ENCODE assay signal across 8 cellular contexts in genomic region chr7:37354661-37355131, GRCh38.
DNase-seq lines count a peak whose midpoint lies in the region; ATAC-seq and TF ChIP-seq lines count a peak whose summit lies in the region.

No MANE protein-coding gene starts in this region.

- TF ChIP-seq EP300 in transverse colon (IDR thresholded peaks at IDR 0.05; ENCODE audit: low read depth): no peak

- H3K9me3 ChIP-seq in CD4-positive, CD25-positive, alpha-beta regulatory T cell (ENCODE audit: control insufficient read depth in 2 of 2, low read length in 2 of 2): no peaks in the 10 kb centered on the region
- no peaks in the 10 kb centered on the region for H3K9me3 ChIP-seq in transverse colon

- no peaks in the 10 kb centered on the region for H3K36me3 ChIP-seq in CD4-positive, CD25-positive, alpha-beta regulatory T cell (ENCODE audit: control insufficient read depth, insufficient read depth, low read length)
- H3K36me3 ChIP-seq in transverse colon: no peaks in the 10 kb centered on the region

- TF ChIP-seq POLR2A in transverse colon (IDR thresholded peaks at IDR 0.05): no peak

- TF ChIP-seq CTCF in endothelial cell (IDR thresholded peaks at IDR 0.05; ENCODE audit: unreplicated experiment) (no peak), transverse colon (IDR thresholded peaks at IDR 0.05) (no peak)

- in situ Hi-C loops in transverse colon (cut with MboI; ENCODE audit: low pct_ligation_motif_present in 1 of 4, low pct_unique_long_range_greater_than_20kb in 1 of 4, low sequenced_read_pairs in 3 of 4): no loop called here

- 50 to 52% methylated on average over 4 to 11 of the region's 11 CpGs for WGBS in transverse colon (ENCODE audit: low coverage in 1 of 2), 2 donors

- peak in 1 of 3 donors; percentile 35 for DNase-seq in CD4-positive, CD25-positive, alpha-beta regulatory T cell
- DNase-seq in activated CD4-positive, alpha-beta T cell treated with anti-CD3 and anti-CD28 coated beads for 48 hours: peak; percentile 80
- DNase-seq in endothelial cell (ENCODE audit: low spot score) (peak; percentile 43), transverse colon (peak; percentile 35), NK-92 (lab: John Stamatoyannopoulos, UW; ENCODE audit: unreplicated experiment) (no peak), foreskin melanocyte (no peak)
- DNase-seq in naive thymus-derived CD8-positive, alpha-beta T cell: no peak

- intact Hi-C loops in transverse colon (cut with DNase I; ENCODE audit: low total_unique reads): no loop called here

- no peaks in the 10 kb centered on the region for H3K27me3 Mint-ChIP-seq in CD4-positive, CD25-positive, alpha-beta regulatory T cell
- H3K27me3 Mint-ChIP-seq in endothelial cell (ENCODE audit: unreplicated experiment): peaks cover 3% of the 10 kb centered on the region
- no peaks in the 10 kb centered on the region for H3K27me3 Mint-ChIP-seq in naive thymus-derived CD8-positive, alpha-beta T cell

- no peaks in the 10 kb centered on the region for H3K27me3 ChIP-seq in CD4-positive, CD25-positive, alpha-beta regulatory T cell (ENCODE audit: control insufficient read depth, insufficient read depth, low read length)
- H3K27me3 ChIP-seq in transverse colon: no peaks in the 10 kb centered on the region

- H3K4me3 ChIP-seq in CD4-positive, CD25-positive, alpha-beta regulatory T cell (ENCODE audit: low read depth, low read length): peak overlapping the region; percentile 94
- H3K4me3 ChIP-seq in transverse colon: no peak overlapping the region

- peak overlapping the region; percentile 55 to 79 (median 73) for H3K4me3 Mint-ChIP-seq in CD4-positive, CD25-positive, alpha-beta regulatory T cell
- no peak overlapping the region for H3K4me3 Mint-ChIP-seq in endothelial cell (ENCODE audit: unreplicated experiment)
- peak overlapping the region; percentile 32 to 98 (median 71) for H3K4me3 Mint-ChIP-seq in naive thymus-derived CD8-positive, alpha-beta T cell

- H3K27ac ChIP-seq in CD4-positive, CD25-positive, alpha-beta regulatory T cell (ENCODE audit: insufficient read depth, low read length, poor library complexity, severe bottlenecking): no peak overlapping the region
- H3K27ac ChIP-seq in transverse colon: peak overlapping the region; percentile 51 to 70 (median 67)

- POLR2A ChIA-PET in naive thymus-derived CD8-positive, alpha-beta T cell (lab: Charles Lee): interaction anchor here (1.5 to 4.6 kb wide), 4 partner anchors 68 to 93 kb away, joined by 4 to 50 read pairs (median 6); partner anchors contain the start of gene ELMO1

- no peaks in the 10 kb centered on the region for H3K36me3 Mint-ChIP-seq in CD4-positive, CD25-positive, alpha-beta regulatory T cell
- peaks cover 15% of the 10 kb centered on the region for H3K36me3 Mint-ChIP-seq in endothelial cell (ENCODE audit: low read depth, unreplicated experiment)
- no peaks in the 10 kb centered on the region for H3K36me3 Mint-ChIP-seq in naive thymus-derived CD8-positive, alpha-beta T cell

- H3K9me3 Mint-ChIP-seq in CD4-positive, CD25-positive, alpha-beta regulatory T cell: peaks cover 0 to 2% (median 0%) of the 10 kb centered on the region in 7 donors
- H3K9me3 Mint-ChIP-seq in endothelial cell (ENCODE audit: unreplicated experiment): no peaks in the 10 kb centered on the region
- H3K9me3 Mint-ChIP-seq in naive thymus-derived CD8-positive, alpha-beta T cell: no peaks in the 10 kb centered on the region

- peaks cover 5 to 84% (median 48%) of the 10 kb centered on the region in 4 donors for H3K4me1 Mint-ChIP-seq in CD4-positive, CD25-positive, alpha-beta regulatory T cell
- peaks cover 84% of the 10 kb centered on the region for H3K4me1 Mint-ChIP-seq in endothelial cell (ENCODE audit: unreplicated experiment)
- H3K4me1 Mint-ChIP-seq in naive thymus-derived CD8-positive, alpha-beta T cell: peaks cover 32 to 85% (median 67%) of the 10 kb centered on the region in 4 donors

- H3K4me1 ChIP-seq in CD4-positive, CD25-positive, alpha-beta regulatory T cell (ENCODE audit: control insufficient read depth, insufficient read depth, low read length, poor library complexity, severe bottlenecking): peaks cover 22% of the 10 kb centered on the region
- H3K4me1 ChIP-seq in transverse colon: peaks cover 0 to 25% (median 4%) of the 10 kb centered on the region in 4 donors

- H3K27ac Mint-ChIP-seq in CD4-positive, CD25-positive, alpha-beta regulatory T cell: peak overlapping the region; percentile 83 to 95 (median 90)
- peak overlapping the region; percentile 93 for H3K27ac Mint-ChIP-seq in endothelial cell (ENCODE audit: unreplicated experiment)
- peak overlapping the region; percentile 58 to 95 (median 86) for H3K27ac Mint-ChIP-seq in naive thymus-derived CD8-positive, alpha-beta T cell

- ATAC-seq in CD4-positive, CD25-positive, alpha-beta regulatory T cell (ENCODE audit: low read depth in 2 of 2): peak; percentile 29 to 33
- ATAC-seq in HG03064 (IDR thresholded peaks at IDR 0.05; ENCODE audit: low read depth, unreplicated experiment): peak; percentile 42
- ATAC-seq in naive thymus-derived CD8-positive, alpha-beta T cell: no peak

Comparison
In these comparisons a context has a peak if more than half of its experiments do, and no peak if none do; other contexts are left out.
1. ATAC-seq: peak in CD4-positive, CD25-positive, alpha-beta regulatory T cell (2 of 2) and HG03064 (single experiment); none in naive thymus-derived CD8-positive, alpha-beta T cell (0 of 2).
2. DNase-seq: peak in activated CD4-positive, alpha-beta T cell treated with anti-CD3 and anti-CD28 coated beads for 48 hours (single experiment), endothelial cell (single experiment) and transverse colon (single experiment); none in naive thymus-derived CD8-positive, alpha-beta T cell (0 of 10), NK-92 (single experiment) and foreskin melanocyte (single experiment).
3. Peak in every context shown above with its lines, with median percentiles within 50 percentile points of each other: H3K27ac Mint-ChIP-seq.